ENCODE assay signal across 8 cellular contexts in the genomic region with DNA sequence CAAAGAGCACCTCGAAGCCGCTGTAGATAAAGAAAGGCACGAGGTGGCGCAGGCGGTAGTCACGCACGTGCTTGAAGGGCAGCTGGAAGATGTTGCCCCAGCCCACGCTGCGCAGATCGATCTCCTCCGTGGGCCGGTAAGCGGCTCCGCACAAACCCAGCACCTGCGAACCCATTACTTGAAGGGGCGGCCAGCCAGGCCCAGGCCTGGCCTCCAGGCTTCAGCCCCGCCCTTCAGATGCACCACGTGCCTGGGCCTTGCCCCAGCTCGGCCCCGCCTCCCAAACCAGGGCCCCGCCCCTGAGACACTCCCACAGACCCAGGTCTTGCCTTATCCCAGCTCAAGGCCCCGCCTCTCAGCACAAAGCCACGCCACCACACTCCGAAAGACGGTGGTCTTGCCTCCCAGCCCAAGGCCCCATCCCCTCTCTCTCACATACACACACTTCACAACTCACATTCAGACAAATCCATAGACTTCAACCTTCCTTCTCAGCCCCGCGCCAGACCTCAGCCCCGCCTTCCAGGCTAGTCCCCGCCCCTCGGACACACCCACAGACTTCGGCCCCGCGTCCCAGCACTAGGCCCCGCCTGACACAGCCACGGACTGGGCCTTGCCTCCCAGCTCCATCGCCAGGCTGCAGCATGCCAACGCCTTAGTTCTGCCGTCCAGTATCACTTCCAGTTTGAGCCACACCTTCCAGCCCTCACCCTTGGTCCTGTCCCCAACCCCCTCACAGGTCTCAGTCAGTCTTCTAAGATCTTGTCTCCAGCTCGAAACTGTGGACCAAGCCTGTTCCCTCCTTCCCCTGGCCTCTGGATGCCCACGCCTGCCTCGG. TPM values are rescaled to one million over a fixed set of nuclear protein-coding genes. Genes with fewer than 3 reads are reported as not detected.
DNase-seq lines count a peak whose midpoint lies in the region; ATAC-seq and TF ChIP-seq lines count a peak whose summit lies in the region.

No MANE protein-coding gene starts in this region.

- CTCF ChIA-PET in PC-3 (lab: Charles Lee) = no interaction called here
- CTCF ChIA-PET in naive thymus-derived CD4-positive, alpha-beta T cell (lab: Charles Lee) = no interaction called here

- no peak overlapping the region for H3K9ac ChIP-seq in PC-3 (ENCODE audit: low read length)
- H3K9ac ChIP-seq in colonic mucosa (ENCODE audit: low read depth in 2 of 2, low read length in 2 of 2) = no peak overlapping the region

- H3K36me3 Mint-ChIP-seq in naive thymus-derived CD4-positive, alpha-beta T cell = peaks cover 0 to 14% (median 0%) of the 10 kb centered on the region in 5 donors

- ATAC-seq in PC-3 (peak; percentile 85), HG03095 (IDR thresholded peaks at IDR 0.05; ENCODE audit: unreplicated experiment) (no peak), GM21737 (IDR thresholded peaks at IDR 0.05; ENCODE audit: unreplicated experiment) (no peak)
- peak; percentile 96 for ATAC-seq in naive thymus-derived CD4-positive, alpha-beta T cell

- POLR2A ChIA-PET in PC-3 (lab: Charles Lee; ENCODE audit: unreplicated experiment) = no interaction called here
- POLR2A ChIA-PET in naive thymus-derived CD4-positive, alpha-beta T cell (lab: Charles Lee) = no interaction called here

- H3K9me2 ChIP-seq in PC-3 (replicated peaks; ENCODE audit: low read length) = no peaks in the 10 kb centered on the region

- H3K4me2 ChIP-seq in PC-3 (ENCODE audit: low read length) = no peak overlapping the region

- no peaks in the 10 kb centered on the region for H3K79me2 ChIP-seq in PC-3 (ENCODE audit: low read length)

- H3K27ac Mint-ChIP-seq in naive thymus-derived CD4-positive, alpha-beta T cell = peak overlapping the region in 2 of 9 donors; percentile 36 to 48

- H3K27ac ChIP-seq in PC-3 (ENCODE audit: low read length) = no peak overlapping the region
- H3K27ac ChIP-seq in colonic mucosa = peak overlapping the region; percentile 77
- no peak overlapping the region for H3K27ac ChIP-seq in naive thymus-derived CD4-positive, alpha-beta T cell (ENCODE audit: low read depth, low read length)

- no peaks in the 10 kb centered on the region for H3F3A ChIP-seq in PC-3 (ENCODE audit: low read length, unreplicated experiment)

- TF ChIP-seq CTCF in PC-3 (conservative IDR thresholded peaks at IDR 0.05; ENCODE audit: low read depth, low read length) = no peak
- no peak for TF ChIP-seq CTCF in colonic mucosa (IDR thresholded peaks at IDR 0.05)

- DNase-seq in H7 (peak; percentile 98), PC-3 (peak; percentile 56), colonic mucosa (peak; percentile 96), AML-193 (lab: John Stamatoyannopoulos, UW) (no peak), DMS153 treated with DMSO at 0.1 percent for 48 hours (lab: John Stamatoyannopoulos, UW; ENCODE audit: unreplicated experiment) (no peak)
- DNase-seq in naive thymus-derived CD4-positive, alpha-beta T cell = peak in 4 of 9 donors; percentile 17 to 61 (median 36)

- intact Hi-C loops in PC-3 (cut with micrococcal nuclease) = no loop called here
- intact Hi-C loops in colonic mucosa (cut with DNase I) = no loop called here
- intact Hi-C loops in naive thymus-derived CD4-positive, alpha-beta T cell (cut with micrococcal nuclease) = no loop called here

- H3K9me3 ChIP-seq in PC-3 (ENCODE audit: low read length) (no peaks in the 10 kb centered on the region), colonic mucosa (no peaks in the 10 kb centered on the region)
- no peaks in the 10 kb centered on the region for H3K9me3 ChIP-seq in naive thymus-derived CD4-positive, alpha-beta T cell (ENCODE audit: control insufficient read depth in 2 of 3, low read length in 3 of 3)

- H3K27me3 ChIP-seq in H7 (ENCODE audit: control insufficient read depth, insufficient read depth, low read length) (no peaks in the 10 kb centered on the region), PC-3 (ENCODE audit: low read length) (no peaks in the 10 kb centered on the region), colonic mucosa (no peaks in the 10 kb centered on the region)
- H3K27me3 ChIP-seq in naive thymus-derived CD4-positive, alpha-beta T cell (ENCODE audit: control insufficient read depth in 2 of 2, insufficient read depth in 2 of 2, low read length in 2 of 2) = no peaks in the 10 kb centered on the region

- peaks cover 13 to 30% (median 26%) of the 10 kb centered on the region in 7 donors for H3K4me1 Mint-ChIP-seq in naive thymus-derived CD4-positive, alpha-beta T cell

- H3K4me1 ChIP-seq in PC-3 (ENCODE audit: insufficient read depth, low read length) = no peaks in the 10 kb centered on the region
- H3K4me1 ChIP-seq in colonic mucosa = peaks cover 10% of the 10 kb centered on the region
- peaks cover 0 to 6% of the 10 kb centered on the region in 2 donors for H3K4me1 ChIP-seq in naive thymus-derived CD4-positive, alpha-beta T cell (ENCODE audit: control insufficient read depth in 2 of 2, insufficient read depth in 2 of 2, low read length in 2 of 2)

- H3K36me3 ChIP-seq in H7 (replicated peaks; ENCODE audit: control insufficient read depth, insufficient read depth, low read length) (no peaks in the 10 kb centered on the region), PC-3 (ENCODE audit: low read depth, low read length) (no peaks in the 10 kb centered on the region), colonic mucosa (no peaks in the 10 kb centered on the region)
- H3K36me3 ChIP-seq in naive thymus-derived CD4-positive, alpha-beta T cell (ENCODE audit: control insufficient read depth in 2 of 3, insufficient read depth in 3 of 3, low read length in 3 of 3) = no peaks in the 10 kb centered on the region

- H2AFZ ChIP-seq in PC-3 (ENCODE audit: low read length) = no peak overlapping the region

- no peaks in the 10 kb centered on the region for H3K9me3 Mint-ChIP-seq in naive thymus-derived CD4-positive, alpha-beta T cell

- BruUV-seq in PC-3 (replicated peaks; lab: Mats Ljungman, UMichigan) = no TSS peak

- no peaks in the 10 kb centered on the region for H3K27me3 Mint-ChIP-seq in naive thymus-derived CD4-positive, alpha-beta T cell

- H3K4me3 ChIP-seq in H7 (ENCODE audit: insufficient read depth, low read depth, low read length) (peak overlapping the region; percentile 52), PC-3 (ENCODE audit: low read length) (no peak overlapping the region), colonic mucosa (peak overlapping the region; percentile 31)
- no peak overlapping the region for H3K4me3 ChIP-seq in naive thymus-derived CD4-positive, alpha-beta T cell (ENCODE audit: low read length)

- no peaks in the 10 kb centered on the region for H4K20me1 ChIP-seq in PC-3 (ENCODE audit: low read length)

- no peak overlapping the region for H3K4me3 Mint-ChIP-seq in naive thymus-derived CD4-positive, alpha-beta T cell

RNA-seq across cellular contexts. Expression of gene UNC93B1, which starts 7.1 kb away (rescaled TPM):
- 26.2 and 28.3 TPM in 2 replicates for total RNA-seq in H7 (2014; rRNA removed; shearing (Covaris generic))
- total RNA-seq in PC-3 (2014; rRNA removed) (66.8 and 77.0 TPM in 2 replicates), colonic mucosa (10 to 100 TPM; 46.3 to 55.4 TPM)
- 10 to 100 TPM; 10.1 to 76.3 (median 21.1) TPM for total RNA-seq in naive thymus-derived CD4-positive, alpha-beta T cell
- polyA plus RNA-seq in naive thymus-derived CD4-positive, alpha-beta T cell = 10 to 100 TPM in 1 of 2 donors, 1 to 10 TPM in 1; 4.3 to 12.7 TPM

RNA-seq across cellular contexts. Expression of gene ALDH3B1, which starts 13.3 kb away (rescaled TPM):
- total RNA-seq in H7 (2014; rRNA removed; shearing (Covaris generic)) = 0.35 and 0.37 TPM in 2 replicates
- total RNA-seq in PC-3 (2014; rRNA removed) (26.0 and 28.1 TPM in 2 replicates), colonic mucosa (10 to 100 TPM; 17.7 to 18.8 TPM)
- total RNA-seq in naive thymus-derived CD4-positive, alpha-beta T cell = 10 to 100 TPM in 1 of 5 experiments, 1 to 10 TPM in 1, under 1 TPM in 2, not detected in 1; 0.57 to 29.5 (median 1.9) TPM
- under 1 TPM in 1 of 2 donors, not detected in 1; 0.05 TPM for polyA plus RNA-seq in naive thymus-derived CD4-positive, alpha-beta T cell

RNA-seq across cellular contexts. Expression of gene NDUFS8, which starts 33.6 kb away (rescaled TPM):
- total RNA-seq in H7 (2014; rRNA removed; shearing (Covaris generic)) = 277 and 299 TPM in 2 replicates
- total RNA-seq in PC-3 (2014; rRNA removed) (560 and 576 TPM in 2 replicates), colonic mucosa (100 to 1,000 TPM; 149 to 247 TPM)
- total RNA-seq in naive thymus-derived CD4-positive, alpha-beta T cell = 100 to 1,000 TPM in 1 of 5 experiments, 10 to 100 TPM in 4; 67.1 to 126 (median 80.1) TPM
- polyA plus RNA-seq in naive thymus-derived CD4-positive, alpha-beta T cell = 100 to 1,000 TPM; 172 to 197 TPM

RNA-seq across cellular contexts. Expression of gene TCIRG1, which starts 42.0 kb away (rescaled TPM):
- 44.7 and 62.9 TPM in 2 replicates for total RNA-seq in H7 (2014; rRNA removed; shearing (Covaris generic))
- total RNA-seq in PC-3 (2014; rRNA removed) (183 and 203 TPM in 2 replicates), colonic mucosa (100 to 1,000 TPM; 133 to 246 TPM)
- 100 to 1,000 TPM; 164 to 381 (median 194) TPM for total RNA-seq in naive thymus-derived CD4-positive, alpha-beta T cell
- polyA plus RNA-seq in naive thymus-derived CD4-positive, alpha-beta T cell = 10 to 100 TPM; 27.3 to 39.0 TPM

Comparison
In these comparisons a context has a peak if more than half of its experiments do, and no peak if none do; other contexts are left out.
1. DNase-seq: peak in H7 (single experiment), PC-3 (single experiment) and colonic mucosa (single experiment); none in AML-193 (0 of 2) and DMS153 treated with DMSO at 0.1 percent for 48 hours (single experiment).
2. H3K4me3 ChIP-seq: peak in H7 (single experiment) and colonic mucosa (single experiment); none in PC-3 (single experiment) and naive thymus-derived CD4-positive, alpha-beta T cell (single experiment).
3. ATAC-seq: peak in PC-3 (single experiment) and naive thymus-derived CD4-positive, alpha-beta T cell (single experiment); none in HG03095 (single experiment) and GM21737 (single experiment).